ENCODE assay signal across 21 cellular contexts in the genomic region with DNA sequence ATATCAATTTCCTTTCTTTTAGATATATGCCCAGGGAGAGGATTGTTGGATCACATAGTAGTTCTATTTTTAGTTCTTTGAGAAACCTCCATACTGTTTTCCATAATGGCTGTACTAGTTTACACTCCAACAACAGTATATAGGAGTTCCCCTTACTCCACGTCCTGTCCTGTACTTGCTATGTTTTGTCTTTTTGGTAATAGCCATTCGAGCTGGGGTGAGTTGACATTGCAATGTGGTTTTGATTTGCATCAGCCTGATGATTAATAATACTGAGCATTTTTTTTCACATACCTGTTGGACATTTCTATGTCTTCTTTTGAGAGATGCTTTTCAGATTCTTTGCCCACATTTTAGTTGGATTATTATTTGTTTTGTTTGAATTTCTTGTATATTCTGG.
A peak's percentile ranks its signal among the peaks of the same experiment; 100 is the strongest.
DNase-seq lines count a peak whose midpoint lies in the region; ATAC-seq, FAIRE-seq and TF ChIP-seq lines count a peak whose summit lies in the region.
"Had no signal": no experiment of that assay in that cellular context is flagged by ENCODE, and none has a peak within 500 bp of the region (broad histone marks: within the 10 kb centered on the region; RNA-seq: fewer than 3 reads in every experiment).

No MANE protein-coding gene starts in this region.

- BruUV-seq in MCF 10A (replicated peaks; lab: Mats Ljungman, UMichigan) (no TSS peak), GM12878 (replicated peaks; lab: Mats Ljungman, UMichigan) (no TSS peak)

- no peaks in the 10 kb centered on the region for H3K27me3 ChIP-seq in breast epithelium
- H3K27me3 ChIP-seq in GM12878 (replicated peaks in 1 of 2; ENCODE audit: control insufficient read depth in 2 of 2, insufficient read depth in 2 of 2, low read length in 1 of 2): no peaks in the 10 kb centered on the region

- H3K9me3 ChIP-seq in breast epithelium (no peaks in the 10 kb centered on the region), GM12878 (replicated peaks; ENCODE audit: control insufficient read depth, insufficient read depth, low read length) (no peaks in the 10 kb centered on the region)
- H3K9me3 ChIP-seq: A549, Caco-2 had no signal

- peaks cover 38% of the 10 kb centered on the region for H3K4me1 Mint-ChIP-seq in MCF 10A (ENCODE audit: insufficient read depth, unreplicated experiment)
- H3K4me1 Mint-ChIP-seq: GM23338 had no signal

- FAIRE-seq in GM12878 (lab: Jason Lieb, UNC): no peak
- FAIRE-seq: A549, D721Med, G401.6, GM12892, GM18507, H54 had no signal

- CTCF ChIA-PET in MCF 10A (lab: Yijun Ruan, JAX): no interaction called here
- CTCF ChIA-PET in GM12878 (lab: Yijun Ruan, JAX): no interaction called here

- DNase-seq in MCF 10A (ENCODE audit: unreplicated experiment) (peak; percentile 15), breast epithelium (ENCODE audit: low spot score in 2 of 2) (no peak), GM12878 (ENCODE audit: low read depth, low spot score) (no peak), epithelial cell of prostate (ENCODE audit: low read depth, low spot score) (peak; percentile 24), putamen (ENCODE audit: low spot score) (no peak)
- no peak for DNase-seq in stimulated activated naive CD8-positive, alpha-beta T cell treated with anti-CD3 and anti-CD28 coated beads, Interleukin-15, Interleukin-2, amounts not matched to agents 100 U/mL and 50 U/mL, for 24 hours
- no peak for DNase-seq in stimulated activated CD4-positive, alpha-beta T cell treated with anti-CD3 and anti-CD28 coated beads, Interleukin-12 subunit alpha, Interleukin-12 subunit beta, amount 100 ng/mL, for 4 hours
- DNase-seq: AML-193; Caco-2; CD4-positive, alpha-beta T cell; HCEC 1CT had no signal

- TF ChIP-seq CTCF in MCF 10A (IDR thresholded peaks at IDR 0.05; ENCODE audit: unreplicated experiment): no peak
- no peak for TF ChIP-seq CTCF in breast epithelium (IDR thresholded peaks at IDR 0.05)
- TF ChIP-seq CTCF in GM12878 (IDR thresholded peaks at IDR 0.05 in 2 of 3, conservative IDR thresholded peaks at IDR 0.05 in 1 of 3; ENCODE audit: control insufficient read depth in 2 of 3, extremely low read depth in 1 of 3, insufficient read depth in 1 of 3, low read depth in 3 of 3, low read length in 3 of 3): no peak

- no peak overlapping the region for H3K4me3 Mint-ChIP-seq in MCF 10A (ENCODE audit: unreplicated experiment)
- H3K4me3 Mint-ChIP-seq: CD4-positive, alpha-beta T cell; GM23338 had no signal

- intact Hi-C loops in MCF 10A (cut with micrococcal nuclease) (loop anchor here (10.0 kb wide), 2 partner anchors 141 to 399 kb away; no protein-coding TSS in a partner anchor), breast epithelium (cut with DNase I; ENCODE audit: low total_unique reads) (no loop called here), GM12878 (cut with micrococcal nuclease; ENCODE audit: unreplicated experiment) (no loop called here)

- H3K4me1 ChIP-seq in breast epithelium (no peaks in the 10 kb centered on the region), GM12878 (ENCODE audit: control insufficient read depth, insufficient read depth, low read length) (no peaks in the 10 kb centered on the region)
- H3K4me1 ChIP-seq: A549 had no signal

- in situ Hi-C loops in GM12878 (cut with MboI): no loop called here

- H3K27ac Mint-ChIP-seq in MCF 10A (ENCODE audit: low read depth, unreplicated experiment): no peak overlapping the region
- H3K27ac Mint-ChIP-seq: CD4-positive, alpha-beta T cell; GM23338 had no signal

- H2AFZ ChIP-seq in GM12878 (ENCODE audit: control insufficient read depth, low read depth, low read length): no peak overlapping the region
- H2AFZ ChIP-seq: GM23338 had no signal

- SMC1A ChIA-PET in GM12878 (lab: Charles Lee; ENCODE audit: uncharacterized antibody, unreplicated experiment): no interaction called here

- TF ChIP-seq POLR2A in breast epithelium (IDR thresholded peaks at IDR 0.05) (no peak), GM12878 (IDR thresholded peaks at IDR 0.05; ENCODE audit: low read depth, low read length) (no peak)

- TF ChIP-seq RAD21 in GM12878 (IDR thresholded peaks at IDR 0.05; ENCODE audit: insufficient read depth, low read depth, low read length): no peak

- no peaks in the 10 kb centered on the region for H3K27me3 Mint-ChIP-seq in MCF 10A (ENCODE audit: insufficient read depth, unreplicated experiment)

- POLR2A ChIA-PET in MCF 10A (lab: Yijun Ruan, JAX): no interaction called here
- POLR2A ChIA-PET in GM12878 (lab: Charles Lee): no interaction called here

- no peaks in the 10 kb centered on the region for H3K9me3 Mint-ChIP-seq in MCF 10A (ENCODE audit: unreplicated experiment)
- H3K9me3 Mint-ChIP-seq: CD4-positive, alpha-beta T cell; GM23338 had no signal

- H3K4me3 ChIP-seq in breast epithelium (no peak overlapping the region), GM12878 (no peak overlapping the region)
- H3K4me3 ChIP-seq: A549, GM23338 had no signal

- no peaks in the 10 kb centered on the region for H4K20me1 ChIP-seq in GM12878 (ENCODE audit: control insufficient read depth, insufficient read depth)

- WGBS in GM12878 (ENCODE audit: insufficient coverage, insufficient replicate concordance, low lambda C conversion rate, missing lambda C conversion rate): 0% methylated on average over 2 of the region's 2 CpGs

- RAD21 ChIA-PET in GM12878 (lab: Charles Lee; ENCODE audit: unreplicated experiment): interaction anchor here (1.1 kb wide), 1 partner anchor 171 kb away, joined by 3 read pairs; no protein-coding TSS in a partner anchor

- H3K27ac ChIP-seq in breast epithelium (no peak overlapping the region), GM12878 (ENCODE audit: control insufficient read depth, insufficient read depth) (no peak overlapping the region), epithelial cell of prostate (peak overlapping the region; percentile 78)
- H3K27ac ChIP-seq: 22Rv1, A549, C4-2B, HL-60 had no signal

- no peak overlapping the region for H3K9ac ChIP-seq in GM12878 (ENCODE audit: control insufficient read depth, insufficient read depth, low read length)

- H3K36me3 ChIP-seq in breast epithelium (no peaks in the 10 kb centered on the region), GM12878 (ENCODE audit: control insufficient read depth in 2 of 2, insufficient read depth in 2 of 2, low read length in 1 of 2) (no peaks in the 10 kb centered on the region)

- no peak for TF ChIP-seq EP300 in GM12878 (IDR thresholded peaks at IDR 0.05; ENCODE audit: borderline replicate concordance in 1 of 2, control insufficient read depth in 1 of 2, low read depth in 2 of 2, low read length in 2 of 2)

- no peaks in the 10 kb centered on the region for H3K79me2 ChIP-seq in GM12878 (ENCODE audit: control insufficient read depth, insufficient read depth, low read length)

- no peaks in the 10 kb centered on the region for H3K36me3 Mint-ChIP-seq in MCF 10A (ENCODE audit: insufficient read depth, unreplicated experiment)

- ATAC-seq in GM12878: peak; percentile 71
- ATAC-seq in stimulated activated naive CD8-positive, alpha-beta T cell treated with anti-CD3 and anti-CD28 coated beads, Interleukin-15, Interleukin-2, amounts not matched to agents 100 U/mL and 50 U/mL, for 24 hours: no peak
- ATAC-seq: A549, GM23338 had no signal

- H3K4me2 ChIP-seq in GM12878 (ENCODE audit: control insufficient read depth, insufficient read depth): no peak overlapping the region
- H3K4me2 ChIP-seq: A549, GM23338 had no signal

TF ChIP-seq in GM12878, 131 proteins besides CTCF, POLR2A, EP300 and RAD21:
- TF ChIP-seq BACH1 (IDR thresholded peaks at IDR 0.05; ENCODE audit: borderline replicate concordance) (no peak), RUNX3 (IDR thresholded peaks at IDR 0.05; ENCODE audit: low read length) (peak; percentile 58; the same call in 1 of the 2 replicates), JUNB (IDR thresholded peaks at IDR 0.05) (peak; percentile 44; the same call in 1 of the 2 replicates)

Comparison
In these comparisons a context has a peak if more than half of its experiments do, and no peak if none do; other contexts are left out.
1. DNase-seq: peak in MCF 10A (single experiment) and epithelial cell of prostate (single experiment); none in breast epithelium (0 of 2), GM12878 (single experiment), putamen (single experiment), stimulated activated naive CD8-positive, alpha-beta T cell treated with anti-CD3 and anti-CD28 coated beads, Interleukin-15, Interleukin-2, amounts not matched to agents 100 U/mL and 50 U/mL, for 24 hours (single experiment) and stimulated activated CD4-positive, alpha-beta T cell treated with anti-CD3 and anti-CD28 coated beads, Interleukin-12 subunit alpha, Interleukin-12 subunit beta, amount 100 ng/mL, for 4 hours (single experiment).